In the genomic region with DNA sequence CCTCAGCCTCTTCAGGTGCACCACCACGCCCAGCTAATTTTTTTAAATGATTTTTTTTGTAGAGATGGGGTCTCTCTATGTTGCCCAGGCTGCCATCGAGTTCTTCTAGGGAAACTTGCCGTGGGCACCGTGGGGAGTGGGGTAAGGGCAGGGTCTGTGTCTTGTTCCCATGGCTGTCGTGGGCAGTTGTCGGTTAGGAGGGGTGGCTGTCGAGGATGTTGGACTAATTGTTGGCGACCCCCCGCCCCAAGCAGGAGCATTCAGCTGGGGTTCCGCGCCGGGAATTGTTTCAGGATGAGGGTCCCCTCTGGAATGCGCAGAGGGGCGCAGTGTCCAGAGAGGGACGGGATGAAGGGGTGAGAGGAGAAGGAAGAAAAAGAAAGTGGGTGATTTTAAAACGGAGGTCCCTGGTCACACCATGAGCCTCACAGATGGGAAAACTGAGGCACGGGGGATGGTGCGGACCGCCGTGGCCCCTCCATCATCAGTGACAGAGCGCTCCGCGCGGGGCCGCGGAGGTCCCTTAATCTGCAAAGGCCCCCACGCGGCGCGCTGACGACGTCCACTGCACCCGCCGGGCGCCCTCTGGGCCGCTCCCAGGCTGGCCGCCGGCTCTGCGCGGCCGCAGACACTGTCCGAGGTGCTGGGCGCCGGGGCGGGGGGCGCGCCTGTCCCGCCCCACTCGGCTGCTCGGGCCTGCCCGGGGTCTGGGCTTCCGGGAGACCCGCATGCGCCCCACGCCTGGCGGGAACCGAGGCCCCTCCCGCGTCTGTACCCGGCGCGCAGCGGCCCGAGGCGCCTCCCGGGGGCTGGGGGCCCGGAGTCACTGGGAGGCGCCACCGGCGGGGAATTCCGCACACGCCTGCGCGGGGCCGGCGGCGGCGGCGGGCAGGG, we compare ENCODE assay signal across 1 cellular context.
TF ChIP-seq lines count a peak whose summit lies in the region.

No MANE protein-coding gene starts in this region.

TF ChIP-seq in K562, 482 proteins besides CTCF, POLR2A, EP300 and RAD21 (continued from another document):
- TF ChIP-seq ZNF407 (IDR thresholded peaks at IDR 0.05; ENCODE audit: low read depth), result no peak
- TF ChIP-seq CXXC5 (CRISPR knock-in tag; IDR thresholded peaks at IDR 0.05), result peak; percentile 88
- TF ChIP-seq, protein P1, sequence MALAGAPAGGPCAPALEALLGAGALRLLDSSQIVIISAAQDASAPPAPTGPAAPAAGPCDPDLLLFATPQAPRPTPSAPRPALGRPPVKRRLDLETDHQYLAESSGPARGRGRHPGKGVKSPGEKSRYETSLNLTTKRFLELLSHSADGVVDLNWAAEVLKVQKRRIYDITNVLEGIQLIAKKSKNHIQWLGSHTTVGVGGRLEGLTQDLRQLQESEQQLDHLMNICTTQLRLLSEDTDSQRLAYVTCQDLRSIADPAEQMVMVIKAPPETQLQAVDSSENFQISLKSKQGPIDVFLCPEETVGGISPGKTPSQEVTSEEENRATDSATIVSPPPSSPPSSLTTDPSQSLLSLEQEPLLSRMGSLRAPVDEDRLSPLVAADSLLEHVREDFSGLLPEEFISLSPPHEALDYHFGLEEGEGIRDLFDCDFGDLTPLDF (CRISPR knock-in tag; IDR thresholded peaks at IDR 0.05), result peak; percentile 87
- no peak for TF ChIP-seq ZNF707 (CRISPR knock-in tag; conservative IDR thresholded peaks at IDR 0.05)
- no peak for TF ChIP-seq NCOA6 (IDR thresholded peaks at IDR 0.05)
- no peak for TF ChIP-seq MCM3 (IDR thresholded peaks at IDR 0.05)
- TF ChIP-seq FOS (IDR thresholded peaks at IDR 0.05; ENCODE audit: extremely low read depth, insufficient read length), result no peak
- TF ChIP-seq ZNF165 (CRISPR knock-in tag; IDR thresholded peaks at IDR 0.05; ENCODE audit: borderline replicate concordance), result no peak
- no peak for TF ChIP-seq ZNF3 (CRISPR knock-in tag; IDR thresholded peaks at IDR 0.05)
- TF ChIP-seq BRF2 (IDR thresholded peaks at IDR 0.05; ENCODE audit: borderline replicate concordance, insufficient read depth, insufficient read length), result no peak
- TF ChIP-seq ZNF76 (CRISPR knock-in tag; IDR thresholded peaks at IDR 0.05; ENCODE audit: borderline replicate concordance), result 0 out of 2 replicates have a peak, but pooled peaks have one; percentile 19
- TF ChIP-seq BHLHE40 (IDR thresholded peaks at IDR 0.05; ENCODE audit: low read length), result peak; percentile 30
- no peak for TF ChIP-seq BRF1 (IDR thresholded peaks at IDR 0.05; ENCODE audit: borderline replicate concordance, extremely low read depth, insufficient read length)
- TF ChIP-seq SRF (CRISPR knock-in tag; IDR thresholded peaks at IDR 0.05), result no peak
- TF ChIP-seq, protein P2, sequence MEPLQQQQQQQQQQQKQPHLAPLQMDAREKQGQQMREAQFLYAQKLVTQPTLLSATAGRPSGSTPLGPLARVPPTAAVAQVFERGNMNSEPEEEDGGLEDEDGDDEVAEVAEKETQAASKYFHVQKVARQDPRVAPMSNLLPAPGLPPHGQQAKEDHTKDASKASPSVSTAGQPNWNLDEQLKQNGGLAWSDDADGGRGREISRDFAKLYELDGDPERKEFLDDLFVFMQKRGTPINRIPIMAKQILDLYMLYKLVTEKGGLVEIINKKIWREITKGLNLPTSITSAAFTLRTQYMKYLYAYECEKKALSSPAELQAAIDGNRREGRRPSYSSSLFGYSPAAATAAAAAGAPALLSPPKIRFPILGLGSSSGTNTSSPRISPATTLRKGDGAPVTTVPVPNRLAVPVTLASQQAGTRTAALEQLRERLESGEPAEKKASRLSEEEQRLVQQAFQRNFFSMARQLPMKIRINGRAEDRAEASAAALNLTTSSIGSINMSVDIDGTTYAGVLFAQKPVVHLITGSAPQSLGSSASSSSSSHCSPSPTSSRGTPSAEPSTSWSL (CRISPR knock-in tag; IDR thresholded peaks at IDR 0.05; ENCODE audit: borderline replicate concordance), result no peak
- no peak for TF ChIP-seq ARNT (IDR thresholded peaks at IDR 0.05)
- TF ChIP-seq, protein P3, sequence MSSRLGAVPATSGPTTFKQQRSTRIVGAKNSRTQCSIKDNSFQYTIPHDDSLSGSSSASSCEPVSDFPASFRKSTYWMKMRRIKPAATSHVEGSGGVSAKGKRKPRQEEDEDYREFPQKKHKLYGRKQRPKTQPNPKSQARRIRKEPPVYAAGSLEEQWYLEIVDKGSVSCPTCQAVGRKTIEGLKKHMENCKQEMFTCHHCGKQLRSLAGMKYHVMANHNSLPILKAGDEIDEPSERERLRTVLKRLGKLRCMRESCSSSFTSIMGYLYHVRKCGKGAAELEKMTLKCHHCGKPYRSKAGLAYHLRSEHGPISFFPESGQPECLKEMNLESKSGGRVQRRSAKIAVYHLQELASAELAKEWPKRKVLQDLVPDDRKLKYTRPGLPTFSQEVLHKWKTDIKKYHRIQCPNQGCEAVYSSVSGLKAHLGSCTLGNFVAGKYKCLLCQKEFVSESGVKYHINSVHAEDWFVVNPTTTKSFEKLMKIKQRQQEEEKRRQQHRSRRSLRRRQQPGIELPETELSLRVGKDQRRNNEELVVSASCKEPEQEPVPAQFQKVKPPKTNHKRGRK (tag; IDR thresholded peaks at IDR 0.05), result no peak
- TF ChIP-seq FOXM1 (IDR thresholded peaks at IDR 0.05; ENCODE audit: low read depth), result no peak
- TF ChIP-seq FOXM1 (CRISPR knock-in tag; IDR thresholded peaks at IDR 0.05; ENCODE audit: low read depth), result no peak
- TF ChIP-seq SMARCE1 (IDR thresholded peaks at IDR 0.05), result no peak
- TF ChIP-seq EP400 (IDR thresholded peaks at IDR 0.05), result no peak
- peak; percentile 11; the same call in 1 of the 2 replicates for TF ChIP-seq HCFC1 (IDR thresholded peaks at IDR 0.05; ENCODE audit: low read depth, low read length)
- TF ChIP-seq YBX1 (IDR thresholded peaks at IDR 0.05), result no peak
- no peak for TF ChIP-seq HLTF (IDR thresholded peaks at IDR 0.05)
- no peak for TF ChIP-seq CEBPB (tag; IDR thresholded peaks at IDR 0.05)
- no peak for TF ChIP-seq RFX5 (IDR thresholded peaks at IDR 0.05; ENCODE audit: low read depth, low read length)
- TF ChIP-seq CBX2 (IDR thresholded peaks at IDR 0.05; ENCODE audit: insufficient read depth, low read length, poor library complexity, severe bottlenecking), result no peak
- no peak for TF ChIP-seq MAFF (IDR thresholded peaks at IDR 0.05; ENCODE audit: low read length)
- TF ChIP-seq RHOXF2B (CRISPR knock-in tag; conservative IDR thresholded peaks at IDR 0.05), result no peak
- no peak for TF ChIP-seq NR3C1 (CRISPR knock-in tag; IDR thresholded peaks at IDR 0.05)
- peak; percentile 32 for TF ChIP-seq TAF1 (IDR thresholded peaks at IDR 0.05; ENCODE audit: control insufficient read depth, extremely low read depth, insufficient read depth, low read length, severe bottlenecking)
- TF ChIP-seq ZNF316 (IDR thresholded peaks at IDR 0.05), result no peak
- TF ChIP-seq CBFA2T2 (conservative IDR thresholded peaks at IDR 0.05), result no peak
- TF ChIP-seq, protein P4, sequence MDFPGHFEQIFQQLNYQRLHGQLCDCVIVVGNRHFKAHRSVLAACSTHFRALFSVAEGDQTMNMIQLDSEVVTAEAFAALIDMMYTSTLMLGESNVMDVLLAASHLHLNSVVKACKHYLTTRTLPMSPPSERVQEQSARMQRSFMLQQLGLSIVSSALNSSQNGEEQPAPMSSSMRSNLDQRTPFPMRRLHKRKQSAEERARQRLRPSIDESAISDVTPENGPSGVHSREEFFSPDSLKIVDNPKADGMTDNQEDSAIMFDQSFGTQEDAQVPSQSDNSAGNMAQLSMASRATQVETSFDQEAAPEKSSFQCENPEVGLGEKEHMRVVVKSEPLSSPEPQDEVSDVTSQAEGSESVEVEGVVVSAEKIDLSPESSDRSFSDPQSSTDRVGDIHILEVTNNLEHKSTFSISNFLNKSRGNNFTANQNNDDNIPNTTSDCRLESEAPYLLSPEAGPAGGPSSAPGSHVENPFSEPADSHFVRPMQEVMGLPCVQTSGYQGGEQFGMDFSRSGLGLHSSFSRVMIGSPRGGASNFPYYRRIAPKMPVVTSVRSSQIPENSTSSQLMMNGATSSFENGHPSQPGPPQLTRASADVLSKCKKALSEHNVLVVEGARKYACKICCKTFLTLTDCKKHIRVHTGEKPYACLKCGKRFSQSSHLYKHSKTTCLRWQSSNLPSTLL (IDR thresholded peaks at IDR 0.05), result no peak
- no peak for TF ChIP-seq ZNF224 (CRISPR knock-in tag; IDR thresholded peaks at IDR 0.05)
- TF ChIP-seq ZNF143 (CRISPR knock-in tag; IDR thresholded peaks at IDR 0.05), result no peak
- TF ChIP-seq GTF2A2 (tag; IDR thresholded peaks at IDR 0.05), result no peak
- TF ChIP-seq, protein P5, sequence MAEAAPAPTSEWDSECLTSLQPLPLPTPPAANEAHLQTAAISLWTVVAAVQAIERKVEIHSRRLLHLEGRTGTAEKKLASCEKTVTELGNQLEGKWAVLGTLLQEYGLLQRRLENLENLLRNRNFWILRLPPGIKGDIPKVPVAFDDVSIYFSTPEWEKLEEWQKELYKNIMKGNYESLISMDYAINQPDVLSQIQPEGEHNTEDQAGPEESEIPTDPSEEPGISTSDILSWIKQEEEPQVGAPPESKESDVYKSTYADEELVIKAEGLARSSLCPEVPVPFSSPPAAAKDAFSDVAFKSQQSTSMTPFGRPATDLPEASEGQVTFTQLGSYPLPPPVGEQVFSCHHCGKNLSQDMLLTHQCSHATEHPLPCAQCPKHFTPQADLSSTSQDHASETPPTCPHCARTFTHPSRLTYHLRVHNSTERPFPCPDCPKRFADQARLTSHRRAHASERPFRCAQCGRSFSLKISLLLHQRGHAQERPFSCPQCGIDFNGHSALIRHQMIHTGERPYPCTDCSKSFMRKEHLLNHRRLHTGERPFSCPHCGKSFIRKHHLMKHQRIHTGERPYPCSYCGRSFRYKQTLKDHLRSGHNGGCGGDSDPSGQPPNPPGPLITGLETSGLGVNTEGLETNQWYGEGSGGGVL (CRISPR knock-in tag; IDR thresholded peaks at IDR 0.05), result no peak
- no peak for TF ChIP-seq NR2F6 (CRISPR knock-in tag; IDR thresholded peaks at IDR 0.05)
- TF ChIP-seq ILF3 (IDR thresholded peaks at IDR 0.05; ENCODE audit: borderline replicate concordance), result peak; percentile 81; the same call in 1 of the 2 replicates
- no peak for TF ChIP-seq HOXB6 (CRISPR knock-in tag; IDR thresholded peaks at IDR 0.05; ENCODE audit: borderline replicate concordance)
- TF ChIP-seq BRCA1 (IDR thresholded peaks at IDR 0.05), result no peak
- no peak for TF ChIP-seq BRCA1 (CRISPR knock-in tag; IDR thresholded peaks at IDR 0.05)
